25 cellular contexts compared by ENCODE assay signal in genomic region chr9:33300546-33300945, GRCh38. TPM values are rescaled to one million over a fixed set of nuclear protein-coding genes. Genes with fewer than 3 reads are reported as not detected.
DNase-seq lines count a peak whose midpoint lies in the region; ATAC-seq and TF ChIP-seq lines count a peak whose summit lies in the region.
"Had no signal": no experiment of that assay in that cellular context is flagged by ENCODE, and none has a peak within 500 bp of the region (broad histone marks: within the 10 kb centered on the region; RNA-seq: fewer than 3 reads in every experiment).

No MANE protein-coding gene starts in this region.

- H3K18ac ChIP-seq in mesendoderm (ENCODE audit: low read length) (no peak overlapping the region), mesenchymal stem cell (ENCODE audit: low read depth in 1 of 2, low read length in 2 of 2) (no peak overlapping the region)

- H3K9me3 Mint-ChIP-seq in MCF 10A (ENCODE audit: unreplicated experiment) (no peaks in the 10 kb centered on the region), memory B cell (no peaks in the 10 kb centered on the region)
- no peaks in the 10 kb centered on the region for H3K9me3 Mint-ChIP-seq in activated T-helper 2 cell treated with anti-CD3 and anti-CD28 coated beads, Interferon-gamma antibody, Interleukin-2, Interleukin-4, amounts not matched to agents 10 μg/mL and 5 μg/mL and 100 μg/mL, durations not matched to agents 14 hours and 24 hours and 36 hours
- no peaks in the 10 kb centered on the region for H3K9me3 Mint-ChIP-seq in stimulated activated effector memory CD8-positive, alpha-beta T cell treated with anti-CD3 and anti-CD28 coated beads, Interleukin-12 subunit alpha, Interleukin-12 subunit beta, amount 100 ng/mL, for 72 hours
- H3K9me3 Mint-ChIP-seq: activated CD4-positive, alpha-beta T cell treated with anti-CD3 and anti-CD28 coated beads, Interleukin-2, amount 10 ng/mL, durations not matched to agents 7 days and 5 days; GM23338; neural progenitor cell; T-helper 2 cell treated with Interferon-gamma antibody and Interleukin-4, amounts not matched to agents 5 μg/mL and 100 μg/mL, for 36 hours had no signal

- H2BK5ac ChIP-seq in mesendoderm (ENCODE audit: low read length) (no peak overlapping the region), mesenchymal stem cell (ENCODE audit: low read depth, low read length, poor library complexity, severe bottlenecking) (no peak overlapping the region)

- peaks cover 14% of the 10 kb centered on the region for H3K4me1 ChIP-seq in mammary epithelial cell (ENCODE audit: insufficient read depth, low read length)
- no peaks in the 10 kb centered on the region for H3K4me1 ChIP-seq in mesendoderm (ENCODE audit: control insufficient read depth, low read depth, low read length)
- peaks cover 2% of the 10 kb centered on the region for H3K4me1 ChIP-seq in mesenchymal stem cell (ENCODE audit: control insufficient read depth, insufficient read depth, low read depth, low read length)
- H3K4me1 ChIP-seq: neural progenitor cell had no signal

- in situ Hi-C loops in mammary epithelial cell (cut with MboI; ENCODE audit: low sequenced_read_pairs in 2 of 2): no loop called here

- H3K36me3 ChIP-seq in mammary epithelial cell (ENCODE audit: insufficient read depth, low read length) (peaks cover 55% of the 10 kb centered on the region), mesendoderm (ENCODE audit: control insufficient read depth, insufficient read depth, low read length) (peaks cover 3% of the 10 kb centered on the region), mesenchymal stem cell (ENCODE audit: control insufficient read depth in 1 of 2, insufficient read depth in 2 of 2, low read depth in 1 of 2, low read length in 2 of 2) (peaks cover 26 to 99% of the 10 kb centered on the region in 2 experiments)

- TF ChIP-seq CTCF in MCF 10A (IDR thresholded peaks at IDR 0.05; ENCODE audit: unreplicated experiment): no peak
- TF ChIP-seq CTCF in mammary epithelial cell (conservative IDR thresholded peaks at IDR 0.05 in 1 of 2, IDR thresholded peaks at IDR 0.05 in 1 of 2; ENCODE audit: extremely low read depth in 1 of 2, insufficient read depth in 1 of 2, low read depth in 1 of 2, low read length in 2 of 2): no peak

- H2AFZ ChIP-seq in mammary epithelial cell (ENCODE audit: low read depth, low read length) (no peak overlapping the region), mesenchymal stem cell (ENCODE audit: low read depth, low read length) (no peak overlapping the region)
- H2AFZ ChIP-seq: GM23338, neural progenitor cell had no signal

- H3K79me2 ChIP-seq in mammary epithelial cell (ENCODE audit: insufficient read depth, low read length): peaks cover 75% of the 10 kb centered on the region
- H3K79me2 ChIP-seq in mesendoderm (ENCODE audit: control insufficient read depth, insufficient read depth, low read length): peaks cover 8% of the 10 kb centered on the region

- H3K56ac ChIP-seq in mesendoderm (ENCODE audit: low read length): no peak overlapping the region

- H3K27me3 ChIP-seq in mammary epithelial cell (ENCODE audit: insufficient read depth, low read length) (no peaks in the 10 kb centered on the region), mesendoderm (ENCODE audit: insufficient read depth, low read length, poor library complexity) (no peaks in the 10 kb centered on the region), mesenchymal stem cell (ENCODE audit: control insufficient read depth in 1 of 2, insufficient read depth in 1 of 2, low read length in 2 of 2) (no peaks in the 10 kb centered on the region)
- H3K27me3 ChIP-seq: left lung, neural progenitor cell, tibial nerve had no signal

- H3K27ac ChIP-seq in mammary epithelial cell (ENCODE audit: insufficient read depth, low read depth, low read length): no peak overlapping the region
- no peak overlapping the region for H3K27ac ChIP-seq in mesendoderm (ENCODE audit: low read depth, low read length)
- H3K27ac ChIP-seq in mesenchymal stem cell (ENCODE audit: low read length, poor library complexity, severe bottlenecking): no peak overlapping the region
- H3K27ac ChIP-seq: HL-60, left lung, neural progenitor cell, tibial nerve had no signal

- intact Hi-C loops in MCF 10A (cut with micrococcal nuclease): no loop called here
- intact Hi-C loops in mammary epithelial cell (cut with micrococcal nuclease): no loop called here
- intact Hi-C loops in activated T-helper 2 cell treated with anti-CD3 and anti-CD28 coated beads, Interferon-gamma antibody, Interleukin-2, Interleukin-4, amounts not matched to agents 10 μg/mL and 5 μg/mL and 100 μg/mL, durations not matched to agents 14 hours and 24 hours and 36 hours (cut with micrococcal nuclease): no loop called here

- H4K8ac ChIP-seq in mesendoderm (ENCODE audit: low read depth, low read length) (no peak overlapping the region), mesenchymal stem cell (ENCODE audit: low read length) (no peak overlapping the region)

- H3K27ac Mint-ChIP-seq in MCF 10A (ENCODE audit: low read depth, unreplicated experiment) (peak overlapping the region; percentile 67), memory B cell (peak overlapping the region; percentile 97)
- peak overlapping the region; percentile 32 for H3K27ac Mint-ChIP-seq in activated T-helper 2 cell treated with anti-CD3 and anti-CD28 coated beads, Interferon-gamma antibody, Interleukin-2, Interleukin-4, amounts not matched to agents 10 μg/mL and 5 μg/mL and 100 μg/mL, durations not matched to agents 14 hours and 24 hours and 36 hours
- peak overlapping the region; percentile 26 for H3K27ac Mint-ChIP-seq in stimulated activated effector memory CD8-positive, alpha-beta T cell treated with anti-CD3 and anti-CD28 coated beads, Interleukin-12 subunit alpha, Interleukin-12 subunit beta, amount 100 ng/mL, for 72 hours
- H3K27ac Mint-ChIP-seq: activated CD4-positive, alpha-beta T cell treated with anti-CD3 and anti-CD28 coated beads, Interleukin-2, amount 10 ng/mL, durations not matched to agents 7 days and 5 days; GM23338; neural progenitor cell; T-helper 2 cell treated with Interferon-gamma antibody and Interleukin-4, amounts not matched to agents 5 μg/mL and 100 μg/mL, for 36 hours had no signal

- H3K23ac ChIP-seq in mesendoderm (ENCODE audit: low read length) (no peak overlapping the region), mesenchymal stem cell (ENCODE audit: low read length in 2 of 2) (no peak overlapping the region)

- DNase-seq in MCF 10A (ENCODE audit: unreplicated experiment): no peak
- DNase-seq in mammary epithelial cell: no peak
- DNase-seq in activated T-helper 2 cell treated with anti-CD3 and anti-CD28 coated beads, Interferon-gamma antibody, Interleukin-2, Interleukin-4, amounts not matched to agents 10 μg/mL and 5 μg/mL and 100 μg/mL, durations not matched to agents 14 hours and 24 hours and 36 hours (ENCODE audit: low spot score): no peak
- DNase-seq in memory B cell (ENCODE audit: low spot score in 2 of 2): no peak
- DNase-seq in stimulated activated effector memory CD8-positive, alpha-beta T cell treated with anti-CD3 and anti-CD28 coated beads, Interleukin-12 subunit alpha, Interleukin-12 subunit beta, amount 100 ng/mL, for 72 hours (ENCODE audit: low spot score in 2 of 2): no peak
- DNase-seq in mesendoderm: no peak
- DNase-seq in mesenchymal stem cell: no peak
- no peak for DNase-seq in HPDE6-E6E7 (ENCODE audit: extremely low spot score)
- DNase-seq: activated CD4-positive, alpha-beta T cell treated with anti-CD3 and anti-CD28 coated beads, Interleukin-2, amount 10 ng/mL, durations not matched to agents 7 days and 5 days; activated effector memory CD4-positive, alpha-beta T cell treated with Interleukin-2 at 50 U/mL for 16 hours; dermis blood vessel endothelial cell; left lung; mucosa of descending colon; NCI-H1694; NCI-H2171; NCI-H524 treated with DMSO at 0.1 percent for 48 hours; NK-92 treated with Interleukin-12 subunit alpha and Interleukin-12 subunit beta, amount 100 ng/mL, for 24 hours; PC-3; posterior cingulate gyrus had no signal

- dilution Hi-C loops in mammary epithelial cell (cut with HindIII; ENCODE audit: low sequenced_read_pairs): no loop called here

- H3K9me3 ChIP-seq in mammary epithelial cell (replicated peaks; ENCODE audit: insufficient read depth, low read length) (no peaks in the 10 kb centered on the region), mesenchymal stem cell (ENCODE audit: control insufficient read depth, low read length) (no peaks in the 10 kb centered on the region)
- H3K9me3 ChIP-seq: left lung, mucosa of descending colon, tibial nerve had no signal

- H2BK120ac ChIP-seq in mesendoderm (ENCODE audit: low read depth, low read length) (no peak overlapping the region), mesenchymal stem cell (ENCODE audit: low read depth, low read length) (no peak overlapping the region)

- whole genome bisulfite sequencing in mammary epithelial cell (ENCODE audit: low coverage, missing lambda C conversion rate): 86% methylated on average over 2 of the region's 2 CpGs
- no CpG with 5 or more reads among the region's 2 CpGs for WGBS in mesendoderm (ENCODE audit: extremely low coverage, insufficient coverage, low lambda C conversion rate)
- WGBS in mesenchymal stem cell: 100% methylated on average over 1 of the region's 2 CpGs

- H3K4ac ChIP-seq in mesendoderm (ENCODE audit: low read depth, low read length) (no peak overlapping the region), mesenchymal stem cell (ENCODE audit: low read depth in 1 of 2, low read length in 2 of 2) (no peak overlapping the region)

- no peak for ATAC-seq in memory B cell (ENCODE audit: low read depth)
- no peak for ATAC-seq in stimulated activated effector memory CD8-positive, alpha-beta T cell treated with anti-CD3 and anti-CD28 coated beads, Interleukin-12 subunit alpha, Interleukin-12 subunit beta, amount 100 ng/mL, for 72 hours
- ATAC-seq: GM23338, left lung, mucosa of descending colon, PC-3, Right ventricle myocardium inferior had no signal

- H2AK5ac ChIP-seq in mesendoderm (ENCODE audit: low read length): no peak overlapping the region
- no peak overlapping the region for H2AK5ac ChIP-seq in mesenchymal stem cell (ENCODE audit: low read length, severe bottlenecking)

- H3K36me3 Mint-ChIP-seq in MCF 10A (ENCODE audit: insufficient read depth, unreplicated experiment): no peaks in the 10 kb centered on the region
- H3K36me3 Mint-ChIP-seq in activated T-helper 2 cell treated with anti-CD3 and anti-CD28 coated beads, Interferon-gamma antibody, Interleukin-2, Interleukin-4, amounts not matched to agents 10 μg/mL and 5 μg/mL and 100 μg/mL, durations not matched to agents 14 hours and 24 hours and 36 hours (ENCODE audit: low read depth): peaks cover 63% of the 10 kb centered on the region
- peaks cover 25% of the 10 kb centered on the region for H3K36me3 Mint-ChIP-seq in memory B cell
- no peaks in the 10 kb centered on the region for H3K36me3 Mint-ChIP-seq in stimulated activated effector memory CD8-positive, alpha-beta T cell treated with anti-CD3 and anti-CD28 coated beads, Interleukin-12 subunit alpha, Interleukin-12 subunit beta, amount 100 ng/mL, for 72 hours

- BruUV-seq in MCF 10A (replicated peaks; lab: Mats Ljungman, UMichigan): no TSS peak
- BruUV-seq in mammary epithelial cell (replicated peaks; lab: Mats Ljungman, UMichigan): no TSS peak

- H3K9ac ChIP-seq in mammary epithelial cell (ENCODE audit: insufficient read depth, low read length) (no peak overlapping the region), mesendoderm (ENCODE audit: low read length) (no peak overlapping the region), mesenchymal stem cell (ENCODE audit: low read length) (no peak overlapping the region)
- H3K9ac ChIP-seq: neural progenitor cell had no signal

- no peak overlapping the region for H3K4me3 Mint-ChIP-seq in MCF 10A (ENCODE audit: unreplicated experiment)
- no peak overlapping the region for H3K4me3 Mint-ChIP-seq in activated T-helper 2 cell treated with anti-CD3 and anti-CD28 coated beads, Interferon-gamma antibody, Interleukin-2, Interleukin-4, amounts not matched to agents 10 μg/mL and 5 μg/mL and 100 μg/mL, durations not matched to agents 14 hours and 24 hours and 36 hours (ENCODE audit: low read depth)
- H3K4me3 Mint-ChIP-seq in memory B cell: no peak overlapping the region
- H3K4me3 Mint-ChIP-seq in stimulated activated effector memory CD8-positive, alpha-beta T cell treated with anti-CD3 and anti-CD28 coated beads, Interleukin-12 subunit alpha, Interleukin-12 subunit beta, amount 100 ng/mL, for 72 hours: no peak overlapping the region
- H3K4me3 Mint-ChIP-seq: activated CD4-positive, alpha-beta T cell treated with anti-CD3 and anti-CD28 coated beads, Interleukin-2, amount 10 ng/mL, durations not matched to agents 7 days and 5 days; GM23338; neural progenitor cell; T-helper 2 cell treated with Interferon-gamma antibody and Interleukin-4, amounts not matched to agents 5 μg/mL and 100 μg/mL, for 36 hours had no signal

- H3K4me1 Mint-ChIP-seq in MCF 10A (ENCODE audit: insufficient read depth, unreplicated experiment) (peaks cover 30% of the 10 kb centered on the region), memory B cell (peaks cover 44% of the 10 kb centered on the region)
- peaks cover 43% of the 10 kb centered on the region for H3K4me1 Mint-ChIP-seq in activated T-helper 2 cell treated with anti-CD3 and anti-CD28 coated beads, Interferon-gamma antibody, Interleukin-2, Interleukin-4, amounts not matched to agents 10 μg/mL and 5 μg/mL and 100 μg/mL, durations not matched to agents 14 hours and 24 hours and 36 hours (ENCODE audit: low read depth)
- H3K4me1 Mint-ChIP-seq in stimulated activated effector memory CD8-positive, alpha-beta T cell treated with anti-CD3 and anti-CD28 coated beads, Interleukin-12 subunit alpha, Interleukin-12 subunit beta, amount 100 ng/mL, for 72 hours: peaks cover 50% of the 10 kb centered on the region
- H3K4me1 Mint-ChIP-seq: GM23338, neural progenitor cell had no signal

- POLR2A ChIA-PET in MCF 10A (lab: Yijun Ruan, JAX): interaction anchor here (1.6 kb wide), 1 partner anchor 69 kb away, joined by 4 read pairs; no protein-coding TSS in a partner anchor

- H2BK15ac ChIP-seq in mesendoderm (replicated peaks; ENCODE audit: low read depth) (no peak overlapping the region), mesenchymal stem cell (ENCODE audit: low read depth, poor library complexity, severe bottlenecking) (no peak overlapping the region)

- CTCF ChIA-PET in MCF 10A (lab: Yijun Ruan, JAX) (interaction anchor here (0.6 to 0.9 kb wide), 3 partner anchors 43 to 348 kb away, joined by 3 read pairs; no protein-coding TSS in a partner anchor), mammary epithelial cell (lab: Charles Lee; ENCODE audit: low non-redundant PET) (no interaction called here)

- H3K4me3 ChIP-seq in mammary epithelial cell (replicated peaks in 1 of 3; ENCODE audit: insufficient read depth in 1 of 3, low read depth in 2 of 3, low read length in 3 of 3): no peak overlapping the region
- H3K4me3 ChIP-seq in mesendoderm (ENCODE audit: low read length): no peak overlapping the region
- H3K4me3 ChIP-seq in mesenchymal stem cell (ENCODE audit: insufficient read depth in 1 of 2, low read depth in 1 of 2, low read length in 2 of 2): no peak overlapping the region
- H3K4me3 ChIP-seq: GM23338, left lung, mucosa of descending colon, neural progenitor cell, tibial nerve had no signal

- H3K4me2 ChIP-seq in mammary epithelial cell (ENCODE audit: insufficient read depth, low read depth, low read length) (no peak overlapping the region), mesendoderm (ENCODE audit: low read length) (no peak overlapping the region), mesenchymal stem cell (ENCODE audit: low read length, poor library complexity, severe bottlenecking) (no peak overlapping the region)
- H3K4me2 ChIP-seq: GM23338, neural progenitor cell had no signal

- no peaks in the 10 kb centered on the region for H4K20me1 ChIP-seq in mammary epithelial cell (ENCODE audit: insufficient read depth, low read length)

- no peaks in the 10 kb centered on the region for H3K27me3 Mint-ChIP-seq in MCF 10A (ENCODE audit: insufficient read depth, unreplicated experiment)
- H3K27me3 Mint-ChIP-seq in activated T-helper 2 cell treated with anti-CD3 and anti-CD28 coated beads, Interferon-gamma antibody, Interleukin-2, Interleukin-4, amounts not matched to agents 10 μg/mL and 5 μg/mL and 100 μg/mL, durations not matched to agents 14 hours and 24 hours and 36 hours (ENCODE audit: low read depth): no peaks in the 10 kb centered on the region
- no peaks in the 10 kb centered on the region for H3K27me3 Mint-ChIP-seq in memory B cell
- H3K27me3 Mint-ChIP-seq: activated CD4-positive, alpha-beta T cell treated with anti-CD3 and anti-CD28 coated beads, Interleukin-2, amount 10 ng/mL, durations not matched to agents 7 days and 5 days had no signal

- no peak overlapping the region for H3K14ac ChIP-seq in mesenchymal stem cell (ENCODE audit: low read length in 2 of 2)

- no peak overlapping the region for H4K91ac ChIP-seq in mesenchymal stem cell (ENCODE audit: low read length)

- H2BK12ac ChIP-seq in mesenchymal stem cell (ENCODE audit: low read length in 2 of 2): no peak overlapping the region

- no peak overlapping the region for H4K5ac ChIP-seq in mesendoderm (ENCODE audit: low read length)

- H3K79me1 ChIP-seq in mesendoderm (ENCODE audit: low read length): peaks cover 7% of the 10 kb centered on the region
- peaks cover 20% of the 10 kb centered on the region for H3K79me1 ChIP-seq in mesenchymal stem cell (replicated peaks; ENCODE audit: low read length, poor library complexity, severe bottlenecking)

RNA-seq across cellular contexts. Expression of gene NFX1, which starts 10.2 kb away (rescaled TPM):
- total RNA-seq in MCF 10A (2022) (66.7 and 78.5 TPM in 2 replicates), mammary epithelial cell (10 to 100 TPM; 29.8 to 47.2 TPM)
- polyA plus RNA-seq in mammary epithelial cell: 23.8 TPM
- polyA minus RNA-seq in mammary epithelial cell: 33.1 TPM
- total RNA-seq in activated T-helper 2 cell treated with anti-CD3 and anti-CD28 coated beads, Interferon-gamma antibody, Interleukin-2, Interleukin-4, amounts not matched to agents 10 μg/mL and 5 μg/mL and 100 μg/mL, durations not matched to agents 14 hours and 24 hours and 36 hours: 36.9 and 37.2 TPM in 2 replicates
- 27.7 TPM for polyA plus RNA-seq in mesendoderm (2013, experiment 1 of 2)
- 27.0 TPM for polyA plus RNA-seq in mesendoderm (2013, experiment 2 of 2)
- 21.7 TPM for polyA plus RNA-seq in mesenchymal stem cell (2013, experiment 1 of 2)
- polyA plus RNA-seq in mesenchymal stem cell (2013, experiment 2 of 2): 21.5 TPM

RNA-seq across cellular contexts. Expression of gene CHMP5, which starts 35.7 kb away (rescaled TPM):
- 67.6 and 85.1 TPM in 2 replicates for total RNA-seq in MCF 10A (2022)
- 10 to 100 TPM; 52.7 to 54.0 TPM for total RNA-seq in mammary epithelial cell
- 50.6 TPM for polyA plus RNA-seq in mammary epithelial cell
- 30.3 TPM for polyA minus RNA-seq in mammary epithelial cell
- 54.5 and 57.6 TPM in 2 replicates for total RNA-seq in activated T-helper 2 cell treated with anti-CD3 and anti-CD28 coated beads, Interferon-gamma antibody, Interleukin-2, Interleukin-4, amounts not matched to agents 10 μg/mL and 5 μg/mL and 100 μg/mL, durations not matched to agents 14 hours and 24 hours and 36 hours
- polyA plus RNA-seq in mesendoderm (2013, experiment 1 of 2): 45.5 TPM
- polyA plus RNA-seq in mesendoderm (2013, experiment 2 of 2): 45.1 TPM
- 55.8 TPM for polyA plus RNA-seq in mesenchymal stem cell (2013, experiment 1 of 2)
- 60.2 TPM for polyA plus RNA-seq in mesenchymal stem cell (2013, experiment 2 of 2)

RNA-seq across cellular contexts. Expression of gene BAG1, which starts 36.0 kb away (rescaled TPM):
- total RNA-seq in MCF 10A (2022): 75.7 and 91.8 TPM in 2 replicates
- 10 to 100 TPM; 28.5 to 30.9 TPM for total RNA-seq in mammary epithelial cell
- 20.3 TPM for polyA plus RNA-seq in mammary epithelial cell
- 5.4 TPM for polyA minus RNA-seq in mammary epithelial cell
- 62.0 and 68.9 TPM in 2 replicates for total RNA-seq in activated T-helper 2 cell treated with anti-CD3 and anti-CD28 coated beads, Interferon-gamma antibody, Interleukin-2, Interleukin-4, amounts not matched to agents 10 μg/mL and 5 μg/mL and 100 μg/mL, durations not matched to agents 14 hours and 24 hours and 36 hours
- polyA plus RNA-seq in mesendoderm (2013, experiment 1 of 2): 41.5 TPM
- 39.9 TPM for polyA plus RNA-seq in mesendoderm (2013, experiment 2 of 2)
- polyA plus RNA-seq in mesenchymal stem cell (2013, experiment 1 of 2): 33.1 TPM
- 33.0 TPM for polyA plus RNA-seq in mesenchymal stem cell (2013, experiment 2 of 2)

Comparison
In these comparisons a context has a peak if more than half of its experiments do, and no peak if none do; other contexts are left out.
1. H3K27ac Mint-ChIP-seq: peak in every context shown above with its lines; median percentile 97 in memory B cell; 67 in MCF 10A; 32 in activated T-helper 2 cell treated with anti-CD3 and anti-CD28 coated beads, Interferon-gamma antibody, Interleukin-2, Interleukin-4, amounts not matched to agents 10 μg/mL and 5 μg/mL and 100 μg/mL, durations not matched to agents 14 hours and 24 hours and 36 hours; 26 in stimulated activated effector memory CD8-positive, alpha-beta T cell treated with anti-CD3 and anti-CD28 coated beads, Interleukin-12 subunit alpha, Interleukin-12 subunit beta, amount 100 ng/mL, for 72 hours.